Comparison of ENCODE assay signal across 1 cellular context in genomic region chr3:112769624-112770023, GRCh38.
TF ChIP-seq lines count a peak whose summit lies in the region.

No MANE protein-coding gene starts in this region.

TF ChIP-seq in H1, 55 proteins besides CTCF, POLR2A, EP300 and RAD21:
- TF ChIP-seq TCF12 (IDR thresholded peaks at IDR 0.05; ENCODE audit: low read depth, low read length) (no peak), YY1 (IDR thresholded peaks at IDR 0.05; ENCODE audit: low read depth, low read length) (no peak), SIX5 (IDR thresholded peaks at IDR 0.05; ENCODE audit: low read depth, low read length) (no peak), CTBP2 (IDR thresholded peaks at IDR 0.05; ENCODE audit: borderline replicate concordance, insufficient read depth, insufficient read length, low read length) (no peak), CHD2 (IDR thresholded peaks at IDR 0.05; ENCODE audit: low read length) (no peak), MAX (IDR thresholded peaks at IDR 0.05) (no peak), SP2 (IDR thresholded peaks at IDR 0.05; ENCODE audit: low read length) (no peak), MAFK (IDR thresholded peaks at IDR 0.05; ENCODE audit: low read depth, low read length) (no peak), RXRA (IDR thresholded peaks at IDR 0.05; ENCODE audit: insufficient read depth, low read depth, low read length) (no peak), GTF2F1 (IDR thresholded peaks at IDR 0.05; ENCODE audit: borderline replicate concordance, low read depth, low read length) (no peak), TEAD4 (IDR thresholded peaks at IDR 0.05; ENCODE audit: low read depth, low read length) (no peak), GABPA (IDR thresholded peaks at IDR 0.05; ENCODE audit: borderline replicate concordance, insufficient read depth, low read length) (no peak), SP4 (IDR thresholded peaks at IDR 0.05; ENCODE audit: low read length) (no peak), CHD1 (IDR thresholded peaks at IDR 0.05; ENCODE audit: low read depth, low read length) (no peak), EGR1 (IDR thresholded peaks at IDR 0.05; ENCODE audit: borderline replicate concordance, low read depth, low read length) (no peak), CBX8 (IDR thresholded peaks at IDR 0.05; ENCODE audit: borderline replicate concordance, low read depth, low read length) (no peak), SIN3A (conservative IDR thresholded peaks at IDR 0.05 in 1 of 2, IDR thresholded peaks at IDR 0.05 in 1 of 2; ENCODE audit: low read depth in 1 of 2, low read length in 2 of 2) (no peak), KDM4A (IDR thresholded peaks at IDR 0.05; ENCODE audit: low read depth, low read length, severe bottlenecking) (no peak), HDAC2 (IDR thresholded peaks at IDR 0.05; ENCODE audit: borderline replicate concordance in 1 of 2, low read depth in 2 of 2, low read length in 2 of 2) (no peak)
